In genomic region chr14:78758333-78758732, GRCh38 we compare ENCODE assay signal across 9 cellular contexts.
DNase-seq lines count a peak whose midpoint lies in the region; ATAC-seq and TF ChIP-seq lines count a peak whose summit lies in the region.
"Had no signal": no experiment of that assay in that cellular context is flagged by ENCODE, and none has a peak within 500 bp of the region (broad histone marks: within the 10 kb centered on the region; RNA-seq: fewer than 3 reads in every experiment).

No MANE protein-coding gene starts in this region.

- WGBS in trophoblast cell (ENCODE audit: extremely low coverage, insufficient coverage, insufficient read length): no CpG with 5 or more reads among the region's 4 CpGs

- H3K9me3 ChIP-seq in trophoblast cell (ENCODE audit: insufficient read depth, low read depth, low read length): no peaks in the 10 kb centered on the region

- no peak overlapping the region for H3K23ac ChIP-seq in trophoblast cell (ENCODE audit: low read length)

- H3K79me2 ChIP-seq in trophoblast cell (ENCODE audit: control insufficient read depth, insufficient read depth, low read length, poor library complexity): no peaks in the 10 kb centered on the region

- no peak overlapping the region for H2AFZ ChIP-seq in trophoblast cell (ENCODE audit: insufficient read depth, low read length, poor library complexity)

- H3K14ac ChIP-seq in trophoblast cell (ENCODE audit: low read length): no peak overlapping the region

- DNase-seq in NCI-H2029 (lab: John Stamatoyannopoulos, UW) (peak; percentile 17), NCI-H2029 treated with DMSO at 0.1 percent for 48 hours (lab: John Stamatoyannopoulos, UW) (no peak), NCI-H510A treated with DMSO at 0.1 percent for 48 hours (lab: John Stamatoyannopoulos, UW) (peak; percentile 54), dermis blood vessel endothelial cell (peak; percentile 21), trophoblast cell (peak; percentile 18 to 48), coronary artery (ENCODE audit: low spot score) (no peak)
- no peak for DNase-seq in central memory CD4-positive, alpha-beta T cell
- DNase-seq: activated naive CD8-positive, alpha-beta T cell treated with anti-CD3 and anti-CD28 coated beads, Interleukin-2, amount 10 ng/mL, durations not matched to agents 7 days and 5 days had no signal

- H4K8ac ChIP-seq in trophoblast cell (ENCODE audit: low read depth, low read length): no peak overlapping the region

- no peaks in the 10 kb centered on the region for H3K4me1 ChIP-seq in trophoblast cell (ENCODE audit: control insufficient read depth in 1 of 2, insufficient read depth in 2 of 2, low read length in 2 of 2)

- H3K4me3 ChIP-seq in trophoblast cell (ENCODE audit: low read depth, low read length) (no peak overlapping the region), coronary artery (no peak overlapping the region)

- H2AK5ac ChIP-seq in trophoblast cell (ENCODE audit: low read length): no peak overlapping the region

- H3K27me3 ChIP-seq in trophoblast cell (ENCODE audit: insufficient read depth, low read length): no peaks in the 10 kb centered on the region

- H2BK5ac ChIP-seq in trophoblast cell (ENCODE audit: low read depth, low read length, poor library complexity): no peak overlapping the region

- H3K9ac ChIP-seq in trophoblast cell (ENCODE audit: low read length): no peak overlapping the region

- no peak overlapping the region for H3K18ac ChIP-seq in trophoblast cell (ENCODE audit: low read length)

- H3K79me1 ChIP-seq in trophoblast cell (ENCODE audit: low read length): no peaks in the 10 kb centered on the region

- H2BK12ac ChIP-seq in trophoblast cell (ENCODE audit: low read length): no peak overlapping the region

- peak; percentile 61 for ATAC-seq in HG03025 (IDR thresholded peaks at IDR 0.05; ENCODE audit: low FRiP score, unreplicated experiment)

- H3K36me3 ChIP-seq in trophoblast cell (ENCODE audit: control insufficient read depth in 1 of 2, insufficient read depth in 2 of 2, low read length in 2 of 2): no peaks in the 10 kb centered on the region

- H4K91ac ChIP-seq in trophoblast cell (ENCODE audit: low read depth, low read length): no peak overlapping the region

- no peak overlapping the region for H3K4ac ChIP-seq in trophoblast cell (ENCODE audit: low read depth, low read length)

- H4K12ac ChIP-seq in trophoblast cell (ENCODE audit: low read depth, low read length): no peak overlapping the region

- TF ChIP-seq CTCF in coronary artery (IDR thresholded peaks at IDR 0.05): no peak

- no peak overlapping the region for H3K27ac ChIP-seq in trophoblast cell (ENCODE audit: low read depth, low read length)
- H3K27ac ChIP-seq in coronary artery: no peak overlapping the region

- H3K4me2 ChIP-seq in trophoblast cell (ENCODE audit: low read length): no peak overlapping the region

- H2BK120ac ChIP-seq in trophoblast cell (ENCODE audit: insufficient read depth, low read length, poor library complexity): no peak overlapping the region

Comparison
In these comparisons a context has a peak if more than half of its experiments do, and no peak if none do; other contexts are left out.
1. DNase-seq: peak in NCI-H2029 (single experiment), NCI-H510A treated with DMSO at 0.1 percent for 48 hours (single experiment), dermis blood vessel endothelial cell (single experiment) and trophoblast cell (2 of 2); none in NCI-H2029 treated with DMSO at 0.1 percent for 48 hours (single experiment), central memory CD4-positive, alpha-beta T cell (single experiment) and coronary artery (single experiment).